Comparison of ENCODE assay signal across 15 cellular contexts in the genomic region with DNA sequence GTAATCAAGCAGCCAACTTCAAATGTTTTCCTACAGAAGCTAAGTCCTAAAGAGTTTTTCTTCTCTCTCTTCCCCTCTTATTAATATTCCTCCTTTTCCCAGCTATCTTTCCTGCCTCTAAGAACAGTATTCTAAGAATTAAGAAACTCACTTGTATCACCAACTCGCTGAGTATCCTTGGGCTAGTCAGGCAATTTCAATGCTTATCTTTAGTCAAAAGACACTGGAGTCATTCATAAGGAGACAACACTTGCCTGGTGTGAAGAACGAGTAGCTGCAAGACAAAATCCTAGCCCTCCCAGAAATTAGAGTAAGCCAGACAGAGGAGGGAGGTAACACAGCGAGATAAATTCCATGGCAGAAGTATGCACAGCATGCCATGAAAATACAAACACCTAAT. TPM values are rescaled to one million over a fixed set of nuclear protein-coding genes. Genes with fewer than 3 reads are reported as not detected.
DNase-seq lines count a peak whose midpoint lies in the region; ATAC-seq and TF ChIP-seq lines count a peak whose summit lies in the region.
"Had no signal": no experiment of that assay in that cellular context is flagged by ENCODE, and none has a peak within 500 bp of the region (broad histone marks: within the 10 kb centered on the region; RNA-seq: fewer than 3 reads in every experiment).

No MANE protein-coding gene starts in this region.

- H2AK5ac ChIP-seq in mesendoderm (ENCODE audit: low read length): no peak overlapping the region

- H3K56ac ChIP-seq in mesendoderm (ENCODE audit: low read length): no peak overlapping the region

- no peak overlapping the region for H3K4me3 Mint-ChIP-seq in activated CD4-positive, alpha-beta T cell treated with anti-CD3 and anti-CD28 coated beads, Interleukin-2, amount 10 ng/mL, durations not matched to agents 7 days and 5 days
- H3K4me3 Mint-ChIP-seq in activated T-helper 17 cell treated with anti-CD3 and anti-CD28 coated beads, Interleukin-2, amount 50 U/mL, for 72 hours: peak overlapping the region; percentile 24
- H3K4me3 Mint-ChIP-seq: activated T-cell treated with anti-CD3 and anti-CD28 coated beads, Interleukin-2, amount 50 U/mL, for 24 hours had no signal

- H3K4me1 Mint-ChIP-seq in activated CD4-positive, alpha-beta T cell treated with anti-CD3 and anti-CD28 coated beads, Interleukin-2, amount 10 ng/mL, durations not matched to agents 7 days and 5 days: peaks cover 70% of the 10 kb centered on the region
- peaks cover 43% of the 10 kb centered on the region for H3K4me1 Mint-ChIP-seq in activated T-helper 17 cell treated with anti-CD3 and anti-CD28 coated beads, Interleukin-2, amount 50 U/mL, for 72 hours

- WGBS in mesendoderm (ENCODE audit: extremely low coverage, insufficient coverage, low lambda C conversion rate): no CpG with 5 or more reads among the region's 3 CpGs
- WGBS in suprapubic skin: 51% methylated on average over 3 of the region's 3 CpGs

- H3K27ac ChIP-seq in mesendoderm (ENCODE audit: low read depth, low read length) (no peak overlapping the region), suprapubic skin (peak overlapping the region; percentile 12)
- H3K27ac ChIP-seq: A549 had no signal

- no peak overlapping the region for H2BK5ac ChIP-seq in mesendoderm (ENCODE audit: low read length)

- H3K4ac ChIP-seq in mesendoderm (ENCODE audit: low read depth, low read length): no peak overlapping the region

- no peak for ATAC-seq in activated T-helper 17 cell treated with anti-CD3 and anti-CD28 coated beads, Interleukin-2, amount 50 U/mL, for 72 hours (replicated peaks)
- ATAC-seq in GM18861 (IDR thresholded peaks at IDR 0.05; ENCODE audit: unreplicated experiment): no peak
- ATAC-seq: HCT116 had no signal

- H3K9me3 Mint-ChIP-seq in activated CD4-positive, alpha-beta T cell treated with anti-CD3 and anti-CD28 coated beads, Interleukin-2, amount 10 ng/mL, durations not matched to agents 7 days and 5 days: peaks cover 7% of the 10 kb centered on the region
- no peaks in the 10 kb centered on the region for H3K9me3 Mint-ChIP-seq in activated T-helper 17 cell treated with anti-CD3 and anti-CD28 coated beads, Interleukin-2, amount 50 U/mL, for 72 hours
- H3K9me3 Mint-ChIP-seq: activated T-cell treated with anti-CD3 and anti-CD28 coated beads, Interleukin-2, amount 50 U/mL, for 24 hours had no signal

- no peak for TF ChIP-seq EP300 in suprapubic skin (IDR thresholded peaks at IDR 0.05)

- TF ChIP-seq CTCF in suprapubic skin (IDR thresholded peaks at IDR 0.05): no peak

- H3K79me2 ChIP-seq in mesendoderm (ENCODE audit: control insufficient read depth, insufficient read depth, low read length): peaks cover 76% of the 10 kb centered on the region

- H3K36me3 ChIP-seq in mesendoderm (ENCODE audit: control insufficient read depth, insufficient read depth, low read length): no peaks in the 10 kb centered on the region
- no peaks in the 10 kb centered on the region for H3K36me3 ChIP-seq in suprapubic skin

- peak overlapping the region; percentile 10 for H3K23ac ChIP-seq in mesendoderm (ENCODE audit: low read length)

- DNase-seq in activated CD4-positive, alpha-beta T cell treated with anti-CD3 and anti-CD28 coated beads, Interleukin-2, amount 10 ng/mL, durations not matched to agents 7 days and 5 days: no peak
- no peak for DNase-seq in activated CD4-positive, alpha-beta T cell treated with anti-CD3 and anti-CD28 coated beads, Interleukin-2, amount 50 U/mL, for 1 hour
- DNase-seq in mesendoderm (no peak), suprapubic skin (ENCODE audit: low spot score in 2 of 2) (no peak), NCI-H1417 treated with DMSO at 0.1 percent for 48 hours (lab: John Stamatoyannopoulos, UW) (no peak), DMS 273 treated with DMSO at 0.1 percent for 48 hours (lab: John Stamatoyannopoulos, UW) (no peak)
- DNase-seq: activated T-cell treated with anti-CD3 and anti-CD28 coated beads, Interleukin-2, amount 50 U/mL, for 24 hours; dorsolateral prefrontal cortex; NCI-H2107; NK-92 treated with Interleukin-12 subunit alpha and Interleukin-12 subunit beta, amount 100 ng/mL, for 24 hours; SK-N-SH had no signal

- no peak overlapping the region for H3K18ac ChIP-seq in mesendoderm (ENCODE audit: low read length)

- POLR2A ChIA-PET in activated CD4-positive, alpha-beta T cell treated with anti-CD3 and anti-CD28 coated beads, Interleukin-2, amount 10 ng/mL, durations not matched to agents 7 days and 5 days (lab: Charles Lee): interaction anchor here (0.6 kb wide), 1 partner anchor 9 kb away, joined by 4 read pairs; no protein-coding TSS in a partner anchor

- H3K4me2 ChIP-seq in mesendoderm (ENCODE audit: low read length): no peak overlapping the region
- H3K4me2 ChIP-seq: A549, SK-N-SH had no signal

- no peak for TF ChIP-seq POLR2A in suprapubic skin (IDR thresholded peaks at IDR 0.05)

- no peak overlapping the region for H2BK15ac ChIP-seq in mesendoderm (replicated peaks; ENCODE audit: low read depth)

- peaks cover 30% of the 10 kb centered on the region for H3K36me3 Mint-ChIP-seq in activated CD4-positive, alpha-beta T cell treated with anti-CD3 and anti-CD28 coated beads, Interleukin-2, amount 10 ng/mL, durations not matched to agents 7 days and 5 days (ENCODE audit: low read depth)
- H3K36me3 Mint-ChIP-seq in activated T-helper 17 cell treated with anti-CD3 and anti-CD28 coated beads, Interleukin-2, amount 50 U/mL, for 72 hours (ENCODE audit: low read depth): no peaks in the 10 kb centered on the region

- H4K8ac ChIP-seq in mesendoderm (ENCODE audit: low read depth, low read length): no peak overlapping the region

- no peak overlapping the region for H3K9ac ChIP-seq in mesendoderm (ENCODE audit: low read length)
- H3K9ac ChIP-seq: SK-N-SH had no signal

- CTCF ChIA-PET in activated CD4-positive, alpha-beta T cell treated with anti-CD3 and anti-CD28 coated beads, Interleukin-2, amount 10 ng/mL, durations not matched to agents 7 days and 5 days (lab: Charles Lee): no interaction called here

- peaks cover 3% of the 10 kb centered on the region for H3K4me1 ChIP-seq in mesendoderm (ENCODE audit: control insufficient read depth, low read depth, low read length)
- H3K4me1 ChIP-seq in suprapubic skin: peaks cover 62% of the 10 kb centered on the region

- H3K4me3 ChIP-seq in mesendoderm (ENCODE audit: low read length) (no peak overlapping the region), suprapubic skin (no peak overlapping the region)
- H3K4me3 ChIP-seq: A549, dorsolateral prefrontal cortex had no signal

- peak overlapping the region; percentile 65 for H3K27ac Mint-ChIP-seq in activated CD4-positive, alpha-beta T cell treated with anti-CD3 and anti-CD28 coated beads, Interleukin-2, amount 10 ng/mL, durations not matched to agents 7 days and 5 days
- H3K27ac Mint-ChIP-seq in activated T-helper 17 cell treated with anti-CD3 and anti-CD28 coated beads, Interleukin-2, amount 50 U/mL, for 72 hours: peak overlapping the region; percentile 0

- H3K27me3 Mint-ChIP-seq in activated CD4-positive, alpha-beta T cell treated with anti-CD3 and anti-CD28 coated beads, Interleukin-2, amount 10 ng/mL, durations not matched to agents 7 days and 5 days: no peaks in the 10 kb centered on the region
- H3K27me3 Mint-ChIP-seq in activated T-helper 17 cell treated with anti-CD3 and anti-CD28 coated beads, Interleukin-2, amount 50 U/mL, for 72 hours: no peaks in the 10 kb centered on the region
- H3K27me3 Mint-ChIP-seq: activated T-cell treated with anti-CD3 and anti-CD28 coated beads, Interleukin-2, amount 50 U/mL, for 24 hours had no signal

- H2BK120ac ChIP-seq in mesendoderm (ENCODE audit: low read depth, low read length): no peak overlapping the region

- H3K27me3 ChIP-seq in mesendoderm (ENCODE audit: insufficient read depth, low read length, poor library complexity) (no peaks in the 10 kb centered on the region), suprapubic skin (no peaks in the 10 kb centered on the region)
- H3K27me3 ChIP-seq: dorsolateral prefrontal cortex had no signal

- H3K79me1 ChIP-seq in mesendoderm (ENCODE audit: low read length): peaks cover 27% of the 10 kb centered on the region

- H4K5ac ChIP-seq in mesendoderm (ENCODE audit: low read length): no peak overlapping the region

- no peaks in the 10 kb centered on the region for H3K9me3 ChIP-seq in suprapubic skin
- H3K9me3 ChIP-seq: A549, SK-N-SH had no signal

RNA-seq across cellular contexts. Expression of a gene that starts 10.7 kb away (rescaled TPM):
- 10 to 100 TPM; 34.2 to 35.5 TPM for total RNA-seq in activated CD4-positive, alpha-beta T cell treated with anti-CD3 and anti-CD28 coated beads, Interleukin-2, amount 10 ng/mL, durations not matched to agents 7 days and 5 days
- 10 to 100 TPM; 34.3 to 42.4 TPM for total RNA-seq in activated T-helper 17 cell treated with anti-CD3 and anti-CD28 coated beads, Interleukin-2, amount 50 U/mL, for 72 hours
- polyA plus RNA-seq in mesendoderm (2013, experiment 1 of 2): 34.6 TPM
- 34.3 TPM for polyA plus RNA-seq in mesendoderm (2013, experiment 2 of 2)
- 10 to 100 TPM; 66.8 to 86.5 (median 75.9) TPM for total RNA-seq in suprapubic skin
